In the genomic region with DNA sequence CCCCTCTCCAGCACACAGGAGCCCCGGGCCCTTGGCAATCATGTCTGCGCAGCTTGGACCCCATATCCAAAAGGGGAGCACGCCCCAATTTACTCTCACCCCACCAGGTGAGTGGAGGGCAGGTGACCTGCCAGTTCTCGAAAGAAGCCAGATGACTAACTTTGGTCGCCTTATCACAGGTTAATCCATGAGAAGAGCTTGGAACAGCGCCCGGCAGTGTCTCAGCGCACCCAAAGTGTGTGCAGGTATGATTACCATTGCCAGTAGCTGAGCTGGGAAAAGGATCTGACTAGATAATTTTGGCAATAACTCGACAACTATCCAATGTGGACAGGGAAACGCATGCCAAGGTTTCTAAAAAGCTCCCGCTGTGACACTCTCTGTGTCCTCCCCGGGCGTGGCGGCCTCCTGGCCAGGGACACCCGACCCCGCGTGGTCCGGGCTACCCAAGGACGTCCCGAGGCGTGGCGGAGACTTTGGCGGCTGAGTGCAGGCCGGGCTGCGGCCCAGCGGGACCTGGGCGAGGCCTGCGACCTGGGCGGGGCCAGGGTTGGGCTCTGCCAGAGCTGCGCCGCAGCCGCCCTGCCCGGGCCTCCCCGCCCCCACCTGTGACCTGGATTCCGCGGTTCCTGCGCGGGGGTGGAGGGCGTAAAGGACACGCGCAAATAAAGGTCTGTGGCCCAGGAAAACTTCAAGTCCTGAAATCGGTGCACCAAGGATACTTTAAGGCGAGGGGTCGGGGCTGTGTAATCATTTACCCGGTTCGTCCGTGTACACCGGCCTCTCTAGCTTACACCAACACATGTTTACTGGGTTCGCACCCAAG, we compare ENCODE assay signal across 8 cellular contexts. TPM values are rescaled to one million over a fixed set of nuclear protein-coding genes. Genes with fewer than 3 reads are reported as not detected.
DNase-seq lines count a peak whose midpoint lies in the region; ATAC-seq and TF ChIP-seq lines count a peak whose summit lies in the region.

No MANE protein-coding gene starts in this region.

- H3K9ac ChIP-seq in IMR-90 (ENCODE audit: low read depth, low read length) = no peak overlapping the region
- H3K9ac ChIP-seq in adipocyte (ENCODE audit: low read length) = peak overlapping the region; percentile 84

- ATAC-seq in GM18867 (IDR thresholded peaks at IDR 0.05; ENCODE audit: unreplicated experiment) (peak; percentile 79), IMR-90 (ENCODE audit: low read depth) (peak; percentile 75), right cardiac atrium (peak; percentile 97 to 98)

- POLR2A ChIA-PET in IMR-90 (lab: Charles Lee; ENCODE audit: unreplicated experiment) = no interaction called here

- H4K20me1 ChIP-seq in IMR-90 (ENCODE audit: insufficient read depth, low read length) = no peaks in the 10 kb centered on the region

- H3K27me3 ChIP-seq in IMR-90 (ENCODE audit: control insufficient read depth, insufficient read depth, low read length) (peaks cover 6% of the 10 kb centered on the region; the same call in 1 of the 2 replicates), adipocyte (replicated peaks; ENCODE audit: control insufficient read depth, insufficient read depth, low read length) (no peaks in the 10 kb centered on the region), right cardiac atrium (ENCODE audit: control insufficient read depth, insufficient read depth) (no peaks in the 10 kb centered on the region)

- no peak overlapping the region for H2BK15ac ChIP-seq in IMR-90 (ENCODE audit: low read depth, low read length)

- peak overlapping the region; percentile 92 for H2AFZ ChIP-seq in IMR-90 (replicated peaks; ENCODE audit: low read length, poor library complexity)

- no peak overlapping the region for H2BK20ac ChIP-seq in IMR-90 (ENCODE audit: low read depth, low read length)

- peak overlapping the region in 1 of 2 experiments; percentile 53; a peak in 1 of 4 replicates for H4K8ac ChIP-seq in IMR-90 (ENCODE audit: low read depth in 2 of 2, low read length in 2 of 2)

- intact Hi-C loops in IMR-90 (cut with micrococcal nuclease) = no loop called here
- intact Hi-C loops in right cardiac atrium (cut with DNase I) = no loop called here

- H3K27ac ChIP-seq in IMR-90 (ENCODE audit: insufficient read depth, low read length) (no peak overlapping the region), right cardiac atrium (ENCODE audit: low read length) (peak overlapping the region; percentile 40)

- H2AK5ac ChIP-seq in IMR-90 (ENCODE audit: low read depth, low read length) = no peak overlapping the region

- TF ChIP-seq POLR2A in IMR-90 (IDR thresholded peaks at IDR 0.05; ENCODE audit: low read depth, low read length) = no peak

- CTCF ChIA-PET in IMR-90 (lab: Yijun Ruan, JAX) = interaction anchor here (1.0 kb wide), 1 partner anchor 134 kb away, joined by 3 read pairs; no protein-coding TSS in a partner anchor

- DNase-seq in IMR-90 = no peak
- DNase-seq in adipocyte (ENCODE audit: low read depth) = no peak
- DNase-seq in right cardiac atrium = peak; percentile 84 to 94 (median 94)
- no peak for DNase-seq in retinal pigment epithelial cell (ENCODE audit: low read depth)
- DNase-seq in effector CD8-positive, alpha-beta T cell (lab: John Stamatoyannopoulos, UW) = no peak
- DNase-seq in NCI-H1417 treated with DMSO at 0.1 percent for 48 hours (lab: John Stamatoyannopoulos, UW) = no peak
- DNase-seq in COR-L47 (lab: John Stamatoyannopoulos, UW) = no peak

- peak overlapping the region; percentile 19; the same call in 1 of the 2 replicates for H3K4ac ChIP-seq in IMR-90 (ENCODE audit: low read depth, low read length)

- no peak overlapping the region for H3K14ac ChIP-seq in IMR-90 (replicated peaks; ENCODE audit: low read depth, low read length)

- peak overlapping the region; percentile 10 for H3K4me2 ChIP-seq in IMR-90 (ENCODE audit: low read depth, low read length)

- no peaks in the 10 kb centered on the region; the same call in 1 of the 2 replicates for H3K9me1 ChIP-seq in IMR-90 (ENCODE audit: insufficient read depth, low read length)

- no peak overlapping the region for H2BK5ac ChIP-seq in IMR-90 (ENCODE audit: low read depth, low read length, poor library complexity, severe bottlenecking)

- no peak overlapping the region; the same call in 1 of the 2 replicates for H4K91ac ChIP-seq in IMR-90 (ENCODE audit: insufficient read depth, low read depth, low read length)

- dilution Hi-C loops in IMR-90 (cut with HindIII; ENCODE audit: low sequenced_read_pairs, unreplicated experiment) = no loop called here

- H3K9me3 ChIP-seq in IMR-90 (ENCODE audit: control insufficient read depth, insufficient read depth, low read length) (no peaks in the 10 kb centered on the region), adipocyte (ENCODE audit: control insufficient read depth, low read length) (no peaks in the 10 kb centered on the region), right cardiac atrium (ENCODE audit: control insufficient read depth, low read length) (no peaks in the 10 kb centered on the region)

- peak overlapping the region; percentile 73; the same call in 1 of the 2 replicates for H3K23ac ChIP-seq in IMR-90 (ENCODE audit: low read depth, low read length)

- H2BK120ac ChIP-seq in IMR-90 (ENCODE audit: low read depth, low read length) = no peak overlapping the region

- H3K4me3 ChIP-seq in IMR-90 (ENCODE audit: insufficient read depth, low read depth, low read length) (0 out of 2 replicates have a peak overlapping the region, but pooled peaks have one; percentile 26), adipocyte (ENCODE audit: low read length) (peak overlapping the region; percentile 85), right cardiac atrium (ENCODE audit: low read length) (peak overlapping the region; percentile 25), retinal pigment epithelial cell (ENCODE audit: low read length) (peak overlapping the region; percentile 54)

- peak overlapping the region; percentile 61 for H2AK9ac ChIP-seq in IMR-90 (replicated peaks; ENCODE audit: low read depth, low read length, poor library complexity)

- H3K79me1 ChIP-seq in IMR-90 (ENCODE audit: low read depth in 1 of 2, low read length in 2 of 2) = no peaks in the 10 kb centered on the region

- 37% methylated on average over 37 of the region's 49 CpGs; no CpG with 5 or more reads in 1 of the 2 experiments for WGBS in IMR-90 (ENCODE audit: extremely low coverage in 2 of 2, insufficient read length in 1 of 2), 2 experiments
- 20% methylated on average over 49 of the region's 49 CpGs for WGBS in right cardiac atrium

- in situ Hi-C loops in IMR-90 (cut with MboI; ENCODE audit: low sequenced_read_pairs) = no loop called here

- H3K4me1 ChIP-seq in IMR-90 (ENCODE audit: control insufficient read depth, insufficient read depth, low read length) (peaks cover 3% of the 10 kb centered on the region; the same call in 1 of the 2 replicates), adipocyte (ENCODE audit: control insufficient read depth, insufficient read depth, low read length) (peaks cover 4% of the 10 kb centered on the region), right cardiac atrium (ENCODE audit: control insufficient read depth, insufficient read depth, low read length) (peaks cover 2% of the 10 kb centered on the region)

- H3K18ac ChIP-seq in IMR-90 (ENCODE audit: low read depth, low read length) = no peak overlapping the region

- H3K36me3 ChIP-seq in IMR-90 (ENCODE audit: control insufficient read depth, insufficient read depth, low read length) = no peaks in the 10 kb centered on the region
- no peaks in the 10 kb centered on the region for H3K36me3 ChIP-seq in adipocyte (ENCODE audit: control insufficient read depth, insufficient read depth, low read length, severe bottlenecking)

- BruUV-seq in IMR-90 (replicated peaks; lab: Mats Ljungman, UMichigan) = no TSS peak

- no peak for TF ChIP-seq RAD21 in IMR-90 (IDR thresholded peaks at IDR 0.05; ENCODE audit: low read length)

- H3K56ac ChIP-seq in IMR-90 (ENCODE audit: extremely low read depth, insufficient read depth, low read length) = no peak overlapping the region

- no peak overlapping the region for H4K5ac ChIP-seq in IMR-90 (ENCODE audit: low read depth, low read length)

- TF ChIP-seq CTCF in IMR-90 (conservative IDR thresholded peaks at IDR 0.05; ENCODE audit: low read depth, low read length) (no peak), retinal pigment epithelial cell (conservative IDR thresholded peaks at IDR 0.05; ENCODE audit: low read depth, low read length) (no peak)

TF ChIP-seq in IMR-90, 13 proteins besides CTCF, POLR2A, EP300 and RAD21 (continues in another document):
- no peak for TF ChIP-seq BHLHE40 (IDR thresholded peaks at IDR 0.05; ENCODE audit: low read depth, low read length)
- no peak for TF ChIP-seq FOS (IDR thresholded peaks at IDR 0.05; ENCODE audit: low read depth, low read length)
- TF ChIP-seq CEBPB (IDR thresholded peaks at IDR 0.05; ENCODE audit: low read depth, low read length) = no peak
- no peak for TF ChIP-seq RCOR1 (IDR thresholded peaks at IDR 0.05; ENCODE audit: insufficient replicate concordance, low read length)
- TF ChIP-seq, protein P1, sequence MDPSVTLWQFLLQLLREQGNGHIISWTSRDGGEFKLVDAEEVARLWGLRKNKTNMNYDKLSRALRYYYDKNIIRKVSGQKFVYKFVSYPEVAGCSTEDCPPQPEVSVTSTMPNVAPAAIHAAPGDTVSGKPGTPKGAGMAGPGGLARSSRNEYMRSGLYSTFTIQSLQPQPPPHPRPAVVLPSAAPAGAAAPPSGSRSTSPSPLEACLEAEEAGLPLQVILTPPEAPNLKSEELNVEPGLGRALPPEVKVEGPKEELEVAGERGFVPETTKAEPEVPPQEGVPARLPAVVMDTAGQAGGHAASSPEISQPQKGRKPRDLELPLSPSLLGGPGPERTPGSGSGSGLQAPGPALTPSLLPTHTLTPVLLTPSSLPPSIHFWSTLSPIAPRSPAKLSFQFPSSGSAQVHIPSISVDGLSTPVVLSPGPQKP (IDR thresholded peaks at IDR 0.05; ENCODE audit: borderline replicate concordance, low read depth, low read length) = no peak
- TF ChIP-seq, protein P2, sequence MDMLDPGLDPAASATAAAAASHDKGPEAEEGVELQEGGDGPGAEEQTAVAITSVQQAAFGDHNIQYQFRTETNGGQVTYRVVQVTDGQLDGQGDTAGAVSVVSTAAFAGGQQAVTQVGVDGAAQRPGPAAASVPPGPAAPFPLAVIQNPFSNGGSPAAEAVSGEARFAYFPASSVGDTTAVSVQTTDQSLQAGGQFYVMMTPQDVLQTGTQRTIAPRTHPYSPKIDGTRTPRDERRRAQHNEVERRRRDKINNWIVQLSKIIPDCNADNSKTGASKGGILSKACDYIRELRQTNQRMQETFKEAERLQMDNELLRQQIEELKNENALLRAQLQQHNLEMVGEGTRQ (IDR thresholded peaks at IDR 0.05; ENCODE audit: low read depth, low read length) = no peak
- TF ChIP-seq MAZ (IDR thresholded peaks at IDR 0.05; ENCODE audit: borderline replicate concordance, low read depth, low read length) = no peak
- TF ChIP-seq SMC3 (IDR thresholded peaks at IDR 0.05; ENCODE audit: low read depth, low read length) = no peak
- no peak for TF ChIP-seq MAFK (IDR thresholded peaks at IDR 0.05; ENCODE audit: low read depth, low read length)

RNA-seq across cellular contexts. Expression of a gene that starts 13.7 kb away (rescaled TPM):
- total RNA-seq in IMR-90 (2012; rRNA removed) = 31.7 and 49.4 TPM in 2 replicates
- 9.5 and 11.5 TPM in 2 replicates for polyA plus RNA-seq in IMR-90 (2012; rRNA removed)
- polyA plus RNA-seq in IMR-90 (2012; cell fraction: cytosol; rRNA removed) = 1.9 and 2.1 TPM in 2 replicates
- 1.7 and 11.2 TPM in 2 replicates for polyA plus RNA-seq in IMR-90 (2012; cell fraction: nucleus; rRNA removed; ENCODE audit: low replicate concordance)
- total RNA-seq in right cardiac atrium = 10 to 100 TPM; 21.9 to 26.7 (median 22.9) TPM
- 10.9 TPM for polyA plus RNA-seq in right cardiac atrium

Comparison
In these comparisons a context has a peak if more than half of its experiments do, and no peak if none do; other contexts are left out.
1. DNase-seq: peak in right cardiac atrium (3 of 3); none in IMR-90 (single experiment), adipocyte (single experiment), retinal pigment epithelial cell (single experiment), effector CD8-positive, alpha-beta T cell (single experiment), NCI-H1417 treated with DMSO at 0.1 percent for 48 hours (single experiment) and COR-L47 (single experiment).
2. H3K4me3 ChIP-seq: peak in every context shown above with its lines; median percentile 85 in adipocyte; 54 in retinal pigment epithelial cell; 26 in IMR-90; 25 in right cardiac atrium.
3. Peak in every context shown above with its lines, with median percentiles within 50 percentile points of each other: ATAC-seq.